Comparison of ENCODE assay signal across 1 cellular context in the genomic region with DNA sequence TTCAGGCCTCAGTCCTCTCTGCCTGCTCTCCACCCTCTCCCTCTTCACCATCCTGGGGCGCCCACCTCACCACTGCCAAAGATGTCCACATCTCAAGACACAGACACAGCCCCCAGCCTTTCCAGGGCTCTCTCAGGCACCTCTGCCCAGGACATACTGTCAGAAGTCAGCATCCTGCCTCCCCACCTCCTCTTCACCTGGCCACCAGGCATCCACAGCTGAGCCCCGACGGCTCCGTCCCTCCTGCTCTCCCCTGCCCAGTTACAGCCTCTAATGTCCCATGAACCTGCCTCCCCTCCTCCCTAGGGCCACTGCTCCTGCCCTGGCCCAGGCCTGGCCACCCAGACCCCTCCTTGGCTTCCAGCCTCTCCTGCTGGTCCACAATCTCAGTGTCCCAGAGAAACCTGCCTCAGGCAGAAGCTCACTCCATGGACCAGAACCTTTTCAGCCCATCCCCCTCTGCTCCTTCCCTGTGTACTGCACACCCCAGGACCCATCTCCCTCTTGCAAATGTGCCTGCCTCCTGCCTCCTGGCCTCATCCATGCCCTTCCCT.
TF ChIP-seq lines count a peak whose summit lies in the region.

No MANE protein-coding gene starts in this region.

TF ChIP-seq in GM23338, 12 proteins besides CTCF, POLR2A, EP300 and RAD21 (continued from another document):
- TF ChIP-seq, protein P1, sequence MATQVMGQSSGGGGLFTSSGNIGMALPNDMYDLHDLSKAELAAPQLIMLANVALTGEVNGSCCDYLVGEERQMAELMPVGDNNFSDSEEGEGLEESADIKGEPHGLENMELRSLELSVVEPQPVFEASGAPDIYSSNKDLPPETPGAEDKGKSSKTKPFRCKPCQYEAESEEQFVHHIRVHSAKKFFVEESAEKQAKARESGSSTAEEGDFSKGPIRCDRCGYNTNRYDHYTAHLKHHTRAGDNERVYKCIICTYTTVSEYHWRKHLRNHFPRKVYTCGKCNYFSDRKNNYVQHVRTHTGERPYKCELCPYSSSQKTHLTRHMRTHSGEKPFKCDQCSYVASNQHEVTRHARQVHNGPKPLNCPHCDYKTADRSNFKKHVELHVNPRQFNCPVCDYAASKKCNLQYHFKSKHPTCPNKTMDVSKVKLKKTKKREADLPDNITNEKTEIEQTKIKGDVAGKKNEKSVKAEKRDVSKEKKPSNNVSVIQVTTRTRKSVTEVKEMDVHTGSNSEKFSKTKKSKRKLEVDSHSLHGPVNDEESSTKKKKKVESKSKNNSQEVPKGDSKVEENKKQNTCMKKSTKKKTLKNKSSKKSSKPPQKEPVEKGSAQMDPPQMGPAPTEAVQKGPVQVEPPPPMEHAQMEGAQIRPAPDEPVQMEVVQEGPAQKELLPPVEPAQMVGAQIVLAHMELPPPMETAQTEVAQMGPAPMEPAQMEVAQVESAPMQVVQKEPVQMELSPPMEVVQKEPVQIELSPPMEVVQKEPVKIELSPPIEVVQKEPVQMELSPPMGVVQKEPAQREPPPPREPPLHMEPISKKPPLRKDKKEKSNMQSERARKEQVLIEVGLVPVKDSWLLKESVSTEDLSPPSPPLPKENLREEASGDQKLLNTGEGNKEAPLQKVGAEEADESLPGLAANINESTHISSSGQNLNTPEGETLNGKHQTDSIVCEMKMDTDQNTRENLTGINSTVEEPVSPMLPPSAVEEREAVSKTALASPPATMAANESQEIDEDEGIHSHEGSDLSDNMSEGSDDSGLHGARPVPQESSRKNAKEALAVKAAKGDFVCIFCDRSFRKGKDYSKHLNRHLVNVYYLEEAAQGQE (IDR thresholded peaks at IDR 0.05; ENCODE audit: unreplicated experiment), result no peak
TF ChIP-seq in GM23338: peak in this region for 0.
